In genomic region chr18:47606526-47606925, GRCh38 we compare ENCODE assay signal across 31 cellular contexts.
"Had no signal": no experiment of that assay in that cellular context is flagged by ENCODE, and none has a peak within 500 bp of the region (broad histone marks: within the 10 kb centered on the region; RNA-seq: fewer than 3 reads in every experiment).

No MANE protein-coding gene starts in this region.

- H3K9me3 Mint-ChIP-seq: activated CD4-positive, alpha-beta T cell treated with anti-CD3 and anti-CD28 coated beads, Interleukin-2, amount 10 ng/mL, durations not matched to agents 24 days and 14 days; activated T-helper 1 cell treated with anti-CD3 and anti-CD28 coated beads, Interleukin-12 subunit alpha, Interleukin-12 subunit beta, Interleukin-2, Interleukin-4 antibody, amounts not matched to agents 30 ng/mL and 10 ng/mL and 1 ng/mL, durations not matched to agents 14 hours and 24 hours and 36 hours had no signal

- FAIRE-seq: astrocyte, RCC 7860 had no signal

- H3K4me1 Mint-ChIP-seq: activated CD4-positive, alpha-beta T cell treated with anti-CD3 and anti-CD28 coated beads, Interleukin-2, amount 10 ng/mL, durations not matched to agents 24 days and 14 days had no signal

- H3K27ac Mint-ChIP-seq: activated CD4-positive, alpha-beta T cell treated with anti-CD3 and anti-CD28 coated beads, Interleukin-2, amount 10 ng/mL, durations not matched to agents 24 days and 14 days; activated CD8-positive, alpha-beta T cell treated with anti-CD3 and anti-CD28 coated beads, Interleukin-2, amount 10 ng/mL, durations not matched to agents 7 days and 5 days; activated naive CD4-positive, alpha-beta T cell treated with anti-CD3 and anti-CD28 coated beads for 36 hours; activated naive CD4-positive, alpha-beta T cell treated with anti-CD3 and anti-CD28 coated beads, Interleukin-2, amount 50 U/mL, for 72 hours; activated T-helper 1 cell treated with anti-CD3 and anti-CD28 coated beads, Interleukin-12 subunit alpha, Interleukin-12 subunit beta, Interleukin-2, Interleukin-4 antibody, amounts not matched to agents 30 ng/mL and 10 ng/mL and 1 ng/mL, durations not matched to agents 14 hours and 24 hours and 36 hours had no signal

- H3K27me3 ChIP-seq: body of pancreas, breast epithelium, MG63 had no signal

- H3K4me1 ChIP-seq: adrenal gland, body of pancreas, breast epithelium had no signal

- H3K9me3 ChIP-seq: adrenal gland, body of pancreas, MG63 had no signal

- H3K36me3 Mint-ChIP-seq: activated naive CD4-positive, alpha-beta T cell treated with anti-CD3 and anti-CD28 coated beads, Interleukin-2, amount 50 U/mL, for 72 hours had no signal

- H3K36me3 ChIP-seq: adrenal gland, breast epithelium, MG63 had no signal

- H3K4me3 ChIP-seq: adrenal gland, body of pancreas, breast epithelium, MG63 had no signal

- ATAC-seq: activated CD8-positive, alpha-beta T cell treated with anti-CD3 and anti-CD28 coated beads, Interleukin-2, amount 10 ng/mL, durations not matched to agents 7 days and 5 days; activated naive CD4-positive, alpha-beta T cell treated with anti-CD3 and anti-CD28 coated beads, Interleukin-2, amount 50 U/mL, for 72 hours; activated T-cell treated with anti-CD3 and anti-CD28 coated beads, Interleukin-2, amount 50 U/mL, for 4 hours; body of pancreas; PC-3 had no signal

- H3K4me3 Mint-ChIP-seq: activated CD4-positive, alpha-beta T cell treated with anti-CD3 and anti-CD28 coated beads, Interleukin-2, amount 10 ng/mL, durations not matched to agents 24 days and 14 days; activated CD8-positive, alpha-beta T cell treated with anti-CD3 and anti-CD28 coated beads, Interleukin-2, amount 10 ng/mL, durations not matched to agents 7 days and 5 days; activated naive CD4-positive, alpha-beta T cell treated with anti-CD3 and anti-CD28 coated beads for 36 hours; activated T-cell treated with anti-CD3 and anti-CD28 coated beads, Interleukin-2, amount 50 U/mL, for 4 hours; activated T-helper 1 cell treated with anti-CD3 and anti-CD28 coated beads, Interleukin-12 subunit alpha, Interleukin-12 subunit beta, Interleukin-2, Interleukin-4 antibody, amounts not matched to agents 30 ng/mL and 10 ng/mL and 1 ng/mL, durations not matched to agents 14 hours and 24 hours and 36 hours had no signal

- H3K27ac ChIP-seq: adrenal gland, body of pancreas, breast epithelium, RWPE1 had no signal

- H3K27me3 Mint-ChIP-seq: activated CD4-positive, alpha-beta T cell treated with anti-CD3 and anti-CD28 coated beads, Interleukin-2, amount 10 ng/mL, durations not matched to agents 24 days and 14 days had no signal

- DNase-seq: activated CD4-positive, alpha-beta T cell treated with anti-CD3 and anti-CD28 coated beads, Interleukin-2, amount 10 ng/mL, durations not matched to agents 24 days and 14 days; activated CD4-positive, alpha-beta T cell treated with anti-CD3 and anti-CD28 coated beads, Interleukin-2, amount 50 U/mL, for 48 hours; activated CD8-positive, alpha-beta T cell treated with anti-CD3 and anti-CD28 coated beads, Interleukin-2, amount 10 ng/mL, durations not matched to agents 7 days and 5 days; activated gamma-delta T cell treated with Interleukin-2 at 50 U/mL for 16 hours; activated naive CD4-positive, alpha-beta T cell treated with anti-CD3 and anti-CD28 coated beads for 36 hours; activated T-cell treated with anti-CD3 and anti-CD28 coated beads, Interleukin-2, amount 50 U/mL, for 4 hours; body of pancreas; Kasumi-1; KG1; MG63; NCI-H1048; NCI-H1105 treated with DMSO at 0.1 percent for 48 hours; NCI-H1436; NCI-H1694; NCI-H1930; NCI-H2081 treated with DMSO at 0.1 percent for 48 hours; NCI-H2171; NCI-H510A; NCI-H526; NCI-H748 treated with DMSO at 0.1 percent for 48 hours; NK-92 treated with Interleukin-12 subunit alpha and Interleukin-12 subunit beta, amount 100 ng/mL, for 24 hours; PC-3; Right ventricle myocardium superior; T1000 had no signal
